Comparison of ENCODE assay signal across 19 cellular contexts in genomic region chr9:128706045-128706444, GRCh38.
"Had no signal": no experiment of that assay in that cellular context is flagged by ENCODE, and none has a peak within 500 bp of the region (broad histone marks: within the 10 kb centered on the region; RNA-seq: fewer than 3 reads in every experiment).

No MANE protein-coding gene starts in this region.

- H3K4me3 ChIP-seq: neural progenitor cell, ovary, suprapubic skin had no signal

- H3K27me3 Mint-ChIP-seq: activated CD8-positive, alpha-beta T cell treated with anti-CD3 and anti-CD28 coated beads for 36 hours; activated naive CD8-positive, alpha-beta T cell treated with anti-CD3 and anti-CD28 coated beads, Interleukin-2, amount 50 U/mL, for 24 hours; effector memory CD8-positive, alpha-beta T cell; stimulated activated naive CD8-positive, alpha-beta T cell treated with anti-CD3 and anti-CD28 coated beads, Interleukin-15, Interleukin-2, amounts not matched to agents 100 ng/mL and 50 ng/mL, for 24 hours; T-helper 17 cell; type B pancreatic cell had no signal

- H3K4me2 ChIP-seq: neural progenitor cell had no signal

- H2AFZ ChIP-seq: neural progenitor cell had no signal

- H3K36me3 ChIP-seq: neural progenitor cell, ovary, suprapubic skin had no signal

- H3K4me1 ChIP-seq: neural progenitor cell had no signal

- H3K27ac ChIP-seq: epithelial cell of prostate, neural progenitor cell, ovary, suprapubic skin had no signal

- H3K9me3 Mint-ChIP-seq: activated CD8-positive, alpha-beta T cell treated with anti-CD3 and anti-CD28 coated beads for 36 hours; activated naive CD8-positive, alpha-beta T cell treated with anti-CD3 and anti-CD28 coated beads, Interleukin-2, amount 50 U/mL, for 24 hours; activated T-cell treated with anti-CD3 and anti-CD28 coated beads, Interleukin-2, amount 50 U/mL, for 4 hours; effector memory CD8-positive, alpha-beta T cell; immature natural killer cell; neural progenitor cell; stimulated activated naive CD8-positive, alpha-beta T cell treated with anti-CD3 and anti-CD28 coated beads, Interleukin-15, Interleukin-2, amounts not matched to agents 100 ng/mL and 50 ng/mL, for 24 hours; type B pancreatic cell had no signal

- H3K4me3 Mint-ChIP-seq: activated CD8-positive, alpha-beta T cell treated with anti-CD3 and anti-CD28 coated beads for 36 hours; activated naive CD8-positive, alpha-beta T cell treated with anti-CD3 and anti-CD28 coated beads, Interleukin-2, amount 50 U/mL, for 24 hours; activated T-cell treated with anti-CD3 and anti-CD28 coated beads, Interleukin-2, amount 50 U/mL, for 4 hours; effector memory CD8-positive, alpha-beta T cell; immature natural killer cell; neural progenitor cell; stimulated activated naive CD8-positive, alpha-beta T cell treated with anti-CD3 and anti-CD28 coated beads, Interleukin-15, Interleukin-2, amounts not matched to agents 100 ng/mL and 50 ng/mL, for 24 hours; T-helper 17 cell; type B pancreatic cell had no signal

- H3K36me3 Mint-ChIP-seq: immature natural killer cell, type B pancreatic cell had no signal

- H3K27me3 ChIP-seq: ovary, suprapubic skin had no signal

- H3K9ac ChIP-seq: neural progenitor cell had no signal

- ATAC-seq: activated CD8-positive, alpha-beta T cell treated with anti-CD3 and anti-CD28 coated beads for 36 hours; activated naive CD8-positive, alpha-beta T cell treated with anti-CD3 and anti-CD28 coated beads, Interleukin-2, amount 50 U/mL, for 24 hours; activated T-cell treated with anti-CD3 and anti-CD28 coated beads, Interleukin-2, amount 50 U/mL, for 4 hours; effector memory CD8-positive, alpha-beta T cell; left colon; T-helper 17 cell had no signal

- DNase-seq: activated CD4-positive, alpha-beta T cell treated with anti-CD3 and anti-CD28 coated beads for 48 hours; activated CD8-positive, alpha-beta T cell treated with anti-CD3 and anti-CD28 coated beads for 36 hours; activated gamma-delta T cell treated with Interleukin-2 at 50 U/mL for 16 hours; activated naive CD8-positive, alpha-beta T cell treated with anti-CD3 and anti-CD28 coated beads, Interleukin-2, amount 50 U/mL, for 24 hours; activated T-cell treated with anti-CD3 and anti-CD28 coated beads, Interleukin-2, amount 50 U/mL, for 4 hours; dermis blood vessel endothelial cell; effector memory CD8-positive, alpha-beta T cell; foreskin melanocyte; immature natural killer cell; mammary epithelial cell; stimulated activated CD4-positive, alpha-beta T cell treated with anti-CD3 and anti-CD28 coated beads, Interleukin-15, amount 100 ng/mL, for 24 hours; T-helper 17 cell had no signal

- H3K9me3 ChIP-seq: ovary, suprapubic skin had no signal

- H3K27ac Mint-ChIP-seq: activated CD8-positive, alpha-beta T cell treated with anti-CD3 and anti-CD28 coated beads for 36 hours; activated naive CD8-positive, alpha-beta T cell treated with anti-CD3 and anti-CD28 coated beads, Interleukin-2, amount 50 U/mL, for 24 hours; effector memory CD8-positive, alpha-beta T cell; immature natural killer cell; neural progenitor cell; stimulated activated naive CD8-positive, alpha-beta T cell treated with anti-CD3 and anti-CD28 coated beads, Interleukin-15, Interleukin-2, amounts not matched to agents 100 ng/mL and 50 ng/mL, for 24 hours; T-helper 17 cell; type B pancreatic cell had no signal
